In the genomic region with DNA sequence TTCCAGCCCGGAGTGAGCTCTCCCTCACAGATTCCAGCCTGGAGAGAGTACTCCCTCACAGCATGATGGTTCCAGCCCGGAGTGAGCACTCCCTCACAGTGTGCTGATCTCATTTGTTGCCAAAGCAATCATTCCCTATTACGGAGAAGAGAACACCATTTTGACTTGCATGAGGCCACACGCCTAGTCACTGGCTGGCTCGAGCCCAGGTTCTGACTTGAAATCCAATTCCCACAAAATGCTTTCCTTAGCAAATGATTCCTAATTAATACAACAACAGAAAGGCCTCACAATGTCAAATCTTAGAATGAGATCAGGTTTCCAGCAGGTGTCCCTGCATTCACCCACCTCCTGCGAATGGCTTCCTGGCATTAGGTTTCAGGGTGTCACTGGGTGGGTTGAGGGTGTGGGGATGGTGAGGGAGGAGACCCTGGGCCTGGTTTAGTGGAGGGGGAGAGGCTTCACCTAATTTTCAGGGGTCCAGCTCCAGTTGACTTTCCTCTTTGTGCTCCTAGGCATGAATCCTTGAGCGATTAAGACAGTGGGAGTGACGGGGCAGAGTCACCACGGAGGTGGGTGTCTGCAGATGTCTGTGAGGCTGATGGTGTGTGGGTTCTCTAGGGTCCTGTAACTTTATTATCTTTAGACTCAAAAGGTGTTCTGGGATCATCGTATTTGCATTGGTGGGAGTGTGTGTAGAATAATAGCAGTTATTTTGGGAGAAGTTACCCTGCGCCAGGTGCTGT, we compare ENCODE assay signal across 21 cellular contexts.
A peak's percentile ranks its signal among the peaks of the same experiment; 100 is the strongest.
DNase-seq lines count a peak whose midpoint lies in the region; ATAC-seq and TF ChIP-seq lines count a peak whose summit lies in the region.
"Had no signal": no experiment of that assay in that cellular context is flagged by ENCODE, and none has a peak within 500 bp of the region (broad histone marks: within the 10 kb centered on the region; RNA-seq: fewer than 3 reads in every experiment).

No MANE protein-coding gene starts in this region.

- ATAC-seq in HG02938 (IDR thresholded peaks at IDR 0.05; ENCODE audit: unreplicated experiment) (no peak), GM21447 (IDR thresholded peaks at IDR 0.05; ENCODE audit: unreplicated experiment) (no peak)
- ATAC-seq: A549, PC-3, Right ventricle myocardium inferior had no signal

- DNase-seq in Ammon's horn (ENCODE audit: low spot score) (peak; percentile 45), NCI-H1105 (lab: John Stamatoyannopoulos, UW) (peak; percentile 88), NCI-H2196 treated with DMSO at 0.1 percent for 48 hours (lab: John Stamatoyannopoulos, UW; ENCODE audit: unreplicated experiment) (peak; percentile 36), fibroblast of mammary gland (ENCODE audit: low read depth) (peak; percentile 2)
- no peak for DNase-seq in activated CD8-positive, alpha-beta memory T cell treated with anti-CD3 and anti-CD28 coated beads, Interleukin-2, amount 50 U/mL, for 4 hours
- no peak for DNase-seq in activated T-cell treated with anti-CD3 and anti-CD28 coated beads, Interleukin-2, amount 50 U/mL, for 1 hour
- DNase-seq: activated CD4-positive, alpha-beta T cell treated with anti-CD3 and anti-CD28 coated beads, Interleukin-2, amount 10 ng/mL, durations not matched to agents 24 days and 14 days; activated naive CD4-positive, alpha-beta T cell treated with anti-CD3 and anti-CD28 coated beads, Interleukin-2, amount 10 ng/mL, durations not matched to agents 7 days and 5 days; DMS79; GOT3; KG1; mammary epithelial cell; MM.1S; NCI-H1694 treated with DMSO at 0.1 percent for 48 hours; PC-3; transverse colon had no signal

- no peak overlapping the region for H3K4me3 ChIP-seq in fibroblast of mammary gland (ENCODE audit: control insufficient read depth, low read depth, low read length)
- H3K4me3 ChIP-seq: A549, coronary artery, transverse colon had no signal

- TF ChIP-seq CTCF in fibroblast of mammary gland (conservative IDR thresholded peaks at IDR 0.05; ENCODE audit: control insufficient read depth, insufficient read depth, low read depth, low read length), result no peak

Comparison
In these comparisons a context has a peak if more than half of its experiments do, and no peak if none do; other contexts are left out.
1. DNase-seq: peak in Ammon's horn (single experiment), NCI-H1105 (single experiment), NCI-H2196 treated with DMSO at 0.1 percent for 48 hours (single experiment) and fibroblast of mammary gland (single experiment); none in activated CD8-positive, alpha-beta memory T cell treated with anti-CD3 and anti-CD28 coated beads, Interleukin-2, amount 50 U/mL, for 4 hours (single experiment) and activated T-cell treated with anti-CD3 and anti-CD28 coated beads, Interleukin-2, amount 50 U/mL, for 1 hour (single experiment).